Comparison of ENCODE assay signal across 9 cellular contexts in genomic region chr12:67661311-67662011, GRCh38. TPM values are rescaled to one million over a fixed set of nuclear protein-coding genes. Genes with fewer than 3 reads are reported as not detected.
DNase-seq lines count a peak whose midpoint lies in the region; ATAC-seq and TF ChIP-seq lines count a peak whose summit lies in the region.
"Had no signal": no experiment of that assay in that cellular context is flagged by ENCODE, and none has a peak within 500 bp of the region (broad histone marks: within the 10 kb centered on the region; RNA-seq: fewer than 3 reads in every experiment).

No MANE protein-coding gene starts in this region.

- H3K27me3 Mint-ChIP-seq in activated T-cell treated with anti-CD3 and anti-CD28 coated beads, Interleukin-2, amount 50 U/mL, for 4 hours (ENCODE audit: low read depth), result no peaks in the 10 kb centered on the region

- DNase-seq in activated T-cell treated with anti-CD3 and anti-CD28 coated beads, Interleukin-2, amount 50 U/mL, for 4 hours, result no peak
- no peak for DNase-seq in activated T-cell treated with anti-CD3 and anti-CD28 coated beads, Interleukin-2, amount 50 U/mL, for 48 hours
- peak; percentile 12 to 76 for DNase-seq in SJCRH30
- peak; percentile 85 for DNase-seq in fibroblast of villous mesenchyme (ENCODE audit: low read depth)
- DNase-seq in HuH-7.5 (ENCODE audit: low spot score), result no peak
- no peak for DNase-seq in SKM-1 (lab: John Stamatoyannopoulos, UW; ENCODE audit: unreplicated experiment)
- DNase-seq in C1 segment of cervical spinal cord (lab: John Stamatoyannopoulos, UW), result no peak

- H3K36me3 ChIP-seq in SJCRH30 (peaks cover 62% of the 10 kb centered on the region), skeletal muscle tissue (ENCODE audit: control insufficient read depth in 3 of 3, insufficient read depth in 3 of 3, low read length in 3 of 3) (peaks cover 13 to 23% (median 23%) of the 10 kb centered on the region in 3 donors)

- H3K9me3 Mint-ChIP-seq in activated T-cell treated with anti-CD3 and anti-CD28 coated beads, Interleukin-2, amount 50 U/mL, for 4 hours, result no peaks in the 10 kb centered on the region

- TF ChIP-seq CTCF in fibroblast of villous mesenchyme (IDR thresholded peaks at IDR 0.05; ENCODE audit: insufficient read depth, low read depth, low read length), result no peak

- H3K9ac ChIP-seq in skeletal muscle tissue (ENCODE audit: low read depth in 1 of 3, low read length in 3 of 3), result no peak overlapping the region

- H3K4me1 ChIP-seq in SJCRH30, result peaks cover 26% of the 10 kb centered on the region
- peaks cover 63 to 81% (median 71%) of the 10 kb centered on the region in 3 donors for H3K4me1 ChIP-seq in skeletal muscle tissue (ENCODE audit: control insufficient read depth in 3 of 3, insufficient read depth in 3 of 3, low read length in 3 of 3)

- H3K36me3 Mint-ChIP-seq in activated T-cell treated with anti-CD3 and anti-CD28 coated beads, Interleukin-2, amount 50 U/mL, for 4 hours (ENCODE audit: insufficient read depth), result peaks cover 39% of the 10 kb centered on the region

- H3K9me3 ChIP-seq in SJCRH30 (replicated peaks), result no peaks in the 10 kb centered on the region
- no peaks in the 10 kb centered on the region for H3K9me3 ChIP-seq in skeletal muscle tissue (ENCODE audit: control insufficient read depth in 3 of 3, low read length in 3 of 3)

- no peaks in the 10 kb centered on the region for H3K27me3 ChIP-seq in SJCRH30
- H3K27me3 ChIP-seq in skeletal muscle tissue (ENCODE audit: control insufficient read depth in 3 of 3, insufficient read depth in 3 of 3, low read length in 3 of 3), result no peaks in the 10 kb centered on the region

- H3K27ac ChIP-seq in SJCRH30 (peak overlapping the region; percentile 25), skeletal muscle tissue (ENCODE audit: low read depth, low read length) (peak overlapping the region; percentile 70)
- H3K27ac ChIP-seq: C4-2B had no signal

- H3K4me3 ChIP-seq in SJCRH30, result no peak overlapping the region
- H3K4me3 ChIP-seq in fibroblast of villous mesenchyme (ENCODE audit: low read depth, low read length), result no peak overlapping the region
- peak overlapping the region in 1 of 3 donors; percentile 46 for H3K4me3 ChIP-seq in skeletal muscle tissue (ENCODE audit: low read length in 3 of 3)

- ATAC-seq in activated T-cell treated with anti-CD3 and anti-CD28 coated beads, Interleukin-2, amount 50 U/mL, for 4 hours, result peak; percentile 32 to 48

- no peak overlapping the region for H3K4me3 Mint-ChIP-seq in activated T-cell treated with anti-CD3 and anti-CD28 coated beads, Interleukin-2, amount 50 U/mL, for 4 hours

- peaks cover 86% of the 10 kb centered on the region for H3K4me1 Mint-ChIP-seq in activated T-cell treated with anti-CD3 and anti-CD28 coated beads, Interleukin-2, amount 50 U/mL, for 4 hours (ENCODE audit: low read depth)

RNA-seq across cellular contexts. Expression of gene DYRK2, which starts 12.9 kb away (rescaled TPM):
- 10 to 100 TPM; 37.6 to 46.5 (median 40.3) TPM for total RNA-seq in activated T-cell treated with anti-CD3 and anti-CD28 coated beads, Interleukin-2, amount 50 U/mL, for 4 hours
- total RNA-seq in SJCRH30 (2014; rRNA removed; shearing (Covaris generic)), result 51.6 and 58.2 TPM in 2 replicates
- 20.7 and 25.1 TPM in 2 replicates for total RNA-seq in fibroblast of villous mesenchyme
- 47.0 TPM for total RNA-seq in skeletal muscle tissue

Comparison
In these comparisons a context has a peak if more than half of its experiments do, and no peak if none do; other contexts are left out.
1. DNase-seq: peak in SJCRH30 (2 of 2) and fibroblast of villous mesenchyme (single experiment); none in activated T-cell treated with anti-CD3 and anti-CD28 coated beads, Interleukin-2, amount 50 U/mL, for 4 hours (single experiment), activated T-cell treated with anti-CD3 and anti-CD28 coated beads, Interleukin-2, amount 50 U/mL, for 48 hours (0 of 2), HuH-7.5 (single experiment), SKM-1 (single experiment) and C1 segment of cervical spinal cord (0 of 14).